ENCODE assay signal across 30 cellular contexts in the genomic region with DNA sequence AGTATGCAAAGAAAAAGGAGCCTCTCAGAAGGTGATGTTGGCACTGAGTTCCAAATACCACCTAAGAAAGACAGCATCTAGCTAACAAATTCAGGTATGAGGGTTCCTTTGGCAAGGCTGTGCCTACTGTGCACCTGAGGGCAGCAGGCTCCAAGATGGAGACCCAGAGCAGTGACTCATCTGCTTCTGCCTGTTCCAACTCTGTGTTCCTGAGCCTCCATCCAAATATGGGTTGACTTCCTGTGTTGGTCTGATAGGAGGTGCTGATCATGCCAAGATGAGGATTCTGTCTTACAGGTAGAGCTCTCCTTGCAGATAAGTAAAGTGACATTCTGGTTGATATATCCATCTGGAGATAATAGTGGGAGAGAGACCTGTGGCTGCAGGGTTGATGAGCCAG. TPM values are rescaled to one million over a fixed set of nuclear protein-coding genes. Genes with fewer than 3 reads are reported as not detected.
DNase-seq lines count a peak whose midpoint lies in the region; ATAC-seq, FAIRE-seq and TF ChIP-seq lines count a peak whose summit lies in the region.
"Had no signal": no experiment of that assay in that cellular context is flagged by ENCODE, and none has a peak within 500 bp of the region (broad histone marks: within the 10 kb centered on the region; RNA-seq: fewer than 3 reads in every experiment).

No MANE protein-coding gene starts in this region.

- no peak for TF ChIP-seq CTCF in dorsolateral prefrontal cortex (IDR thresholded peaks at IDR 0.05 in 54 of 56, conservative IDR thresholded peaks at IDR 0.05 in 2 of 56; ENCODE audit: low read depth in 1 of 56, partially characterized antibody in 56 of 56)
- TF ChIP-seq CTCF in upper lobe of left lung (IDR thresholded peaks at IDR 0.05): no peak

- intact Hi-C loops in dorsolateral prefrontal cortex (cut with DNase I): loop anchor here in 1 of 2 donors (10.0 kb wide), 1 partner anchor 89 kb away; no protein-coding TSS in a partner anchor

- H3K4me3 ChIP-seq in dorsolateral prefrontal cortex (no peak overlapping the region), upper lobe of left lung (no peak overlapping the region)
- H3K4me3 ChIP-seq: lung had no signal

- H3K27me3 ChIP-seq in dorsolateral prefrontal cortex (peaks cover 0 to 4% (median 0%) of the 10 kb centered on the region in 45 donors), upper lobe of left lung (no peaks in the 10 kb centered on the region)

- TF ChIP-seq EP300 in upper lobe of left lung (IDR thresholded peaks at IDR 0.05): no peak

- no peaks in the 10 kb centered on the region for H3K36me3 ChIP-seq in upper lobe of left lung
- H3K36me3 ChIP-seq: neutrophil had no signal

- ATAC-seq in HG03342 (IDR thresholded peaks at IDR 0.05; ENCODE audit: unreplicated experiment): peak; percentile 52
- ATAC-seq in upper lobe of left lung (ENCODE audit: low FRiP score in 2 of 2): no peak
- ATAC-seq: activated CD8-positive, alpha-beta memory T cell treated with anti-CD3 and anti-CD28 coated beads, Interleukin-2, amount 10 ng/mL, durations not matched to agents 7 days and 5 days; Panc1 had no signal

- no peaks in the 10 kb centered on the region for H3K9me3 ChIP-seq in upper lobe of left lung
- H3K9me3 ChIP-seq: neutrophil had no signal

- no peaks in the 10 kb centered on the region for H3K4me1 ChIP-seq in upper lobe of left lung

- no peak for FAIRE-seq in urothelium cell line (lab: Jason Lieb, UNC)
- no peak for FAIRE-seq in GM19239 (lab: Jason Lieb, UNC)
- FAIRE-seq: A204.1, GM18507, HTR-8/SVneo, islet of Langerhans had no signal

- TF ChIP-seq POLR2A in upper lobe of left lung (IDR thresholded peaks at IDR 0.05): no peak

- H3K27ac ChIP-seq in dorsolateral prefrontal cortex: peak overlapping the region in 32 of 59 donors; percentile 1 to 89 (median 64)
- no peak overlapping the region for H3K27ac ChIP-seq in upper lobe of left lung
- H3K27ac ChIP-seq: KMS-11, neutrophil had no signal

- DNase-seq in NCI-H2029 treated with DMSO at 0.1 percent for 48 hours (lab: John Stamatoyannopoulos, UW) (peak; percentile 9), NCI-H2029 (lab: John Stamatoyannopoulos, UW) (no peak), dorsolateral prefrontal cortex (no peak), urothelium cell line (ENCODE audit: low spot score) (peak; percentile 27), upper lobe of left lung (no peak), GM19239 (ENCODE audit: insufficient read length, low spot score) (no peak), NCI-H1436 treated with DMSO at 0.1 percent for 48 hours (lab: John Stamatoyannopoulos, UW) (no peak)
- DNase-seq: activated CD4-positive, alpha-beta T cell treated with anti-CD3 and anti-CD28 coated beads, Interleukin-2, amount 10 ng/mL, durations not matched to agents 24 days and 14 days; activated CD8-positive, alpha-beta memory T cell treated with anti-CD3 and anti-CD28 coated beads, Interleukin-2, amount 10 ng/mL, durations not matched to agents 7 days and 5 days; activated naive CD4-positive, alpha-beta T cell treated with anti-CD3 and anti-CD28 coated beads, Interleukin-2, amount 10 ng/mL, durations not matched to agents 7 days and 5 days; amygdala; foreskin melanocyte; H7; hypothalamus; MV-4-11; NCI-H446; NK-92 treated with Interleukin-12 subunit alpha and Interleukin-12 subunit beta, amount 100 ng/mL, for 24 hours; substantia nigra; T-helper 2 cell had no signal

RNA-seq across cellular contexts. Expression of a gene that starts 26.0 kb away (rescaled TPM):
- total RNA-seq in dorsolateral prefrontal cortex (100 to 1,000 TPM in 119 of 120 experiments, 10 to 100 TPM in 1; 93.1 to 384 (median 276) TPM), upper lobe of left lung (1 to 10 TPM in 1 of 6 donors, under 1 TPM in 3, not detected in 2; 0.40 to 1.4 (median 0.62) TPM)
- total RNA-seq: activated CD8-positive, alpha-beta memory T cell treated with anti-CD3 and anti-CD28 coated beads, Interleukin-2, amount 10 ng/mL, durations not matched to agents 7 days and 5 days; epithelial cell of proximal tubule; pulmonary artery endothelial cell had no signal

Comparison
In these comparisons a context has a peak if more than half of its experiments do, and no peak if none do; other contexts are left out.
1. DNase-seq: peak in NCI-H2029 treated with DMSO at 0.1 percent for 48 hours (single experiment) and urothelium cell line (single experiment); none in NCI-H2029 (single experiment), dorsolateral prefrontal cortex (0 of 10), upper lobe of left lung (0 of 2), GM19239 (single experiment) and NCI-H1436 treated with DMSO at 0.1 percent for 48 hours (single experiment).
2. H3K27ac ChIP-seq: peak in dorsolateral prefrontal cortex (32 of 59); none in upper lobe of left lung (0 of 4).
3. RNA of a gene that starts 26.0 kb away (total RNA-seq): 93.1 to 384 TPM in dorsolateral prefrontal cortex; 0.40 to 1.4 TPM in upper lobe of left lung; every median in the first group is over 10 times any median in the second.